ENCODE assay signal across 8 cellular contexts in the genomic region with DNA sequence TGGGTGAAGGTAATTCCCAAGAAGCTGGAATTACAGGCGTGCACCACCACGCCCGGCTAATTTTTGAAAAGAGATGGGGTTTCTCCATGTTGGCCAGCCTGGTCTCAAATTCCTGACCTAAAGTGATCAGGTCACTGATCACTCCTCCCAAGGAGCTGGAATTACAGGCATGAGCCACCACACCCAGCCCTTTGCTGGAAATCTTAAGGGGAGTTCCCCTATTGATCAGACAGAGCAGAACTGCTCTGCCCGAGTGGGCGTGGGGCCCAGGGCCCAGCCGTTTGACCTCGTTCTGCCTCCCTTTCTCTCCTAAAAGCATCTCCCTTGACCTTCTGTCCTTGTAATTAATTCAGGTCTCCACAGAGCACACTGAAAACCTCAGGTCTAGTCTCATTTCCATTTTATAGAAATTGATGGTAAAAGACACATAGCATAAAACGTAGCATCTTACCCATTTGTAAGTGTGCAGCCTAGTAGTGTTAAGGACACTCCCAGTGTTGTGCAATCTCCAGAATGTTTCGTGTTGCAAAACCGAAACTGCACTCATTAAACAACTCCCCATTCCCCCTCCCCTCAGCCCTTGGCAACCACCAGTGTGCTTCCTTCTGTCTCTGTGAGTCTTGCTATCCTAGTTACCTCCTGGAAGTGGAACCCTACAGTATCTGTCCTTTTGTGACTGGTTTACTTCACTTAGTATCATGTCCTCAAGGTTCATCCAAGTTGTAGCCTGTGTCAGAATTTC.
DNase-seq lines count a peak whose midpoint lies in the region; ATAC-seq, FAIRE-seq and TF ChIP-seq lines count a peak whose summit lies in the region.

No MANE protein-coding gene starts in this region.

- H3K36me3 Mint-ChIP-seq in stimulated activated effector memory CD8-positive, alpha-beta T cell treated with anti-CD3 and anti-CD28 coated beads, Interleukin-12 subunit alpha, Interleukin-12 subunit beta, amount 100 ng/mL, for 72 hours: no peaks in the 10 kb centered on the region

- no peaks in the 10 kb centered on the region for H3K79me2 ChIP-seq in DND-41 (ENCODE audit: insufficient read depth, low read length)
- H3K79me2 ChIP-seq in GM12878 (ENCODE audit: control insufficient read depth, insufficient read depth, low read length): no peaks in the 10 kb centered on the region

- no peak overlapping the region for H3K9ac ChIP-seq in DND-41 (ENCODE audit: low read depth, low read length)
- H3K9ac ChIP-seq in GM12878 (ENCODE audit: control insufficient read depth, insufficient read depth, low read length): no peak overlapping the region
- no peak overlapping the region for H3K9ac ChIP-seq in kidney (ENCODE audit: low read length in 2 of 2)

- no peak for TF ChIP-seq RAD21 in GM12878 (IDR thresholded peaks at IDR 0.05; ENCODE audit: insufficient read depth, low read depth, low read length)

- H3K4me2 ChIP-seq in DND-41 (ENCODE audit: insufficient read depth, low read length): 0 out of 2 replicates have a peak overlapping the region, but pooled peaks have one; percentile 12
- no peak overlapping the region for H3K4me2 ChIP-seq in GM12878 (ENCODE audit: control insufficient read depth, insufficient read depth)

- H4K20me1 ChIP-seq in DND-41 (ENCODE audit: insufficient read depth, low read length) (no peaks in the 10 kb centered on the region), GM12878 (ENCODE audit: control insufficient read depth, insufficient read depth) (no peaks in the 10 kb centered on the region)

- H3K9me3 Mint-ChIP-seq in stimulated activated effector memory CD8-positive, alpha-beta T cell treated with anti-CD3 and anti-CD28 coated beads, Interleukin-12 subunit alpha, Interleukin-12 subunit beta, amount 100 ng/mL, for 72 hours: no peaks in the 10 kb centered on the region

- POLR2A ChIA-PET in GM12878 (lab: Charles Lee): no interaction called here

- FAIRE-seq in GM12878 (lab: Jason Lieb, UNC): no peak
- no peak for FAIRE-seq in kidney (lab: Jason Lieb, UNC)

- peaks cover 91% of the 10 kb centered on the region for H3K4me1 Mint-ChIP-seq in stimulated activated effector memory CD8-positive, alpha-beta T cell treated with anti-CD3 and anti-CD28 coated beads, Interleukin-12 subunit alpha, Interleukin-12 subunit beta, amount 100 ng/mL, for 72 hours

- intact Hi-C loops in GM12878 (cut with micrococcal nuclease; ENCODE audit: unreplicated experiment) (loop anchor here (5.0 kb wide), 1 partner anchor 86 kb away; no protein-coding TSS in a partner anchor), kidney (cut with DNase I) (no loop called here)

- TF ChIP-seq EP300 in GM12878 (IDR thresholded peaks at IDR 0.05; ENCODE audit: borderline replicate concordance in 1 of 2, control insufficient read depth in 1 of 2, low read depth in 2 of 2, low read length in 2 of 2): no peak

- RAD21 ChIA-PET in GM12878 (lab: Charles Lee; ENCODE audit: unreplicated experiment): no interaction called here

- H3K27ac Mint-ChIP-seq in stimulated activated effector memory CD8-positive, alpha-beta T cell treated with anti-CD3 and anti-CD28 coated beads, Interleukin-12 subunit alpha, Interleukin-12 subunit beta, amount 100 ng/mL, for 72 hours: peak overlapping the region; percentile 60

- DNase-seq in DND-41: peak; percentile 60
- peak; percentile 93 to 96 for DNase-seq in NOMO-1 (lab: John Stamatoyannopoulos, UW; ENCODE audit: unreplicated experiment in 2 of 2)
- DNase-seq in GM12878 (ENCODE audit: low read depth, low spot score): no peak
- peak; percentile 91 for DNase-seq in kidney
- DNase-seq in stimulated activated effector memory CD8-positive, alpha-beta T cell treated with anti-CD3 and anti-CD28 coated beads, Interleukin-12 subunit alpha, Interleukin-12 subunit beta, amount 100 ng/mL, for 72 hours (ENCODE audit: low spot score in 2 of 2): peak in 1 of 2 donors; percentile 53
- no peak for DNase-seq in activated CD4-positive, CD25-positive, alpha-beta regulatory T cell (lab: John Stamatoyannopoulos, UW)
- DNase-seq in NCI-H1048 (lab: John Stamatoyannopoulos, UW): no peak

- TF ChIP-seq POLR2A in GM12878 (IDR thresholded peaks at IDR 0.05; ENCODE audit: low read depth, low read length): no peak

- H3K27ac ChIP-seq in DND-41 (ENCODE audit: low read length) (no peak overlapping the region), GM12878 (ENCODE audit: control insufficient read depth, insufficient read depth) (no peak overlapping the region), kidney (ENCODE audit: low read depth in 2 of 2, low read length in 2 of 2) (peak overlapping the region in 1 of 2 donors; percentile 69)

- peak; percentile 99 for ATAC-seq in DND-41 (ENCODE audit: insufficient read depth, low read depth)
- ATAC-seq in HG02973 (IDR thresholded peaks at IDR 0.05; ENCODE audit: unreplicated experiment): peak; percentile 85
- peak; percentile 83 for ATAC-seq in GM12878
- peak; percentile 66 for ATAC-seq in stimulated activated effector memory CD8-positive, alpha-beta T cell treated with anti-CD3 and anti-CD28 coated beads, Interleukin-12 subunit alpha, Interleukin-12 subunit beta, amount 100 ng/mL, for 72 hours

- no TSS peak for BruUV-seq in GM12878 (replicated peaks; lab: Mats Ljungman, UMichigan)

- H3K27me3 ChIP-seq in DND-41 (ENCODE audit: insufficient read depth, low read length, poor library complexity): peaks cover 3% of the 10 kb centered on the region
- no peaks in the 10 kb centered on the region for H3K27me3 ChIP-seq in GM12878 (replicated peaks in 1 of 2; ENCODE audit: control insufficient read depth in 2 of 2, insufficient read depth in 2 of 2, low read length in 1 of 2)

- no peaks in the 10 kb centered on the region for H3K9me3 ChIP-seq in DND-41 (ENCODE audit: insufficient read depth, low read length, severe bottlenecking)
- H3K9me3 ChIP-seq in GM12878 (replicated peaks; ENCODE audit: control insufficient read depth, insufficient read depth, low read length): no peaks in the 10 kb centered on the region
- H3K9me3 ChIP-seq in kidney (ENCODE audit: control insufficient read depth in 1 of 2, low read length in 2 of 2): no peaks in the 10 kb centered on the region

- no peak overlapping the region for H2AFZ ChIP-seq in DND-41 (ENCODE audit: low read depth, low read length)
- no peak overlapping the region for H2AFZ ChIP-seq in GM12878 (ENCODE audit: control insufficient read depth, low read depth, low read length)

- CTCF ChIA-PET in GM12878 (lab: Yijun Ruan, JAX): interaction anchor here (1.7 kb wide), 1 partner anchor 95 kb away, joined by 4 read pairs; no protein-coding TSS in a partner anchor

- peak overlapping the region; percentile 49 for H3K4me3 Mint-ChIP-seq in stimulated activated effector memory CD8-positive, alpha-beta T cell treated with anti-CD3 and anti-CD28 coated beads, Interleukin-12 subunit alpha, Interleukin-12 subunit beta, amount 100 ng/mL, for 72 hours

- no peak for TF ChIP-seq CTCF in DND-41 (IDR thresholded peaks at IDR 0.05; ENCODE audit: borderline replicate concordance, extremely low read depth, low read length, poor library complexity, severe bottlenecking)
- no peak for TF ChIP-seq CTCF in GM12878 (IDR thresholded peaks at IDR 0.05 in 2 of 3, conservative IDR thresholded peaks at IDR 0.05 in 1 of 3; ENCODE audit: control insufficient read depth in 2 of 3, extremely low read depth in 1 of 3, insufficient read depth in 1 of 3, low read depth in 3 of 3, low read length in 3 of 3)
- no peak for TF ChIP-seq CTCF in kidney (IDR thresholded peaks at IDR 0.05; ENCODE audit: borderline replicate concordance, extremely low read depth, insufficient read depth)

- in situ Hi-C loops in GM12878 (cut with MboI): no loop called here

- 24% methylated on average over 10 of the region's 10 CpGs for WGBS in GM12878 (ENCODE audit: insufficient coverage, insufficient replicate concordance, low lambda C conversion rate, missing lambda C conversion rate)

- SMC1A ChIA-PET in GM12878 (lab: Charles Lee; ENCODE audit: uncharacterized antibody, unreplicated experiment): interaction anchor here (1.6 kb wide), 1 partner anchor 236 kb away, joined by 7 read pairs; no protein-coding TSS in a partner anchor

- no peaks in the 10 kb centered on the region for H3K36me3 ChIP-seq in DND-41 (ENCODE audit: insufficient read depth, low read length)
- no peaks in the 10 kb centered on the region for H3K36me3 ChIP-seq in GM12878 (ENCODE audit: control insufficient read depth in 2 of 2, insufficient read depth in 2 of 2, low read length in 1 of 2)
- H3K36me3 ChIP-seq in kidney (ENCODE audit: control insufficient read depth in 1 of 2, insufficient read depth in 2 of 2, low read length in 2 of 2): no peaks in the 10 kb centered on the region

- H3K4me3 ChIP-seq in DND-41 (ENCODE audit: low read depth in 1 of 2, low read length in 2 of 2) (no peak overlapping the region), GM12878 (no peak overlapping the region), kidney (ENCODE audit: low read length in 2 of 2) (peak overlapping the region in 1 of 2 donors; percentile 13)

- H3K4me1 ChIP-seq in DND-41 (ENCODE audit: insufficient read depth, low read length): no peaks in the 10 kb centered on the region
- H3K4me1 ChIP-seq in GM12878 (ENCODE audit: control insufficient read depth, insufficient read depth, low read length): no peaks in the 10 kb centered on the region
- peaks cover 34 to 41% of the 10 kb centered on the region in 2 donors for H3K4me1 ChIP-seq in kidney (ENCODE audit: control insufficient read depth in 1 of 2, insufficient read depth in 1 of 2, low read depth in 1 of 2, low read length in 2 of 2)

TF ChIP-seq in GM12878, 131 proteins besides CTCF, POLR2A, EP300 and RAD21:
- TF ChIP-seq NR2F1 (conservative IDR thresholded peaks at IDR 0.05): peak; percentile 34; the same call in 1 of the 2 replicates
- TF ChIP-seq CEBPB (IDR thresholded peaks at IDR 0.05; ENCODE audit: borderline replicate concordance in 1 of 2, low read depth in 2 of 2, low read length in 2 of 2): peak in 1 of 2 experiments; percentile 88; a peak in 2 of 4 replicates
- TF ChIP-seq IRF4 (IDR thresholded peaks at IDR 0.05; ENCODE audit: low read depth, low read length): no peak
TF ChIP-seq in GM12878: peak in this region for 2.

Comparison
In these comparisons a context has a peak if more than half of its experiments do, and no peak if none do; other contexts are left out.
1. DNase-seq: peak in DND-41 (single experiment), NOMO-1 (2 of 2) and kidney (single experiment); none in GM12878 (single experiment), activated CD4-positive, CD25-positive, alpha-beta regulatory T cell (0 of 4) and NCI-H1048 (single experiment).
2. Peak in every context shown above with its lines, with median percentiles within 50 percentile points of each other: ATAC-seq.